2 cellular contexts compared by ENCODE assay signal in the genomic region with DNA sequence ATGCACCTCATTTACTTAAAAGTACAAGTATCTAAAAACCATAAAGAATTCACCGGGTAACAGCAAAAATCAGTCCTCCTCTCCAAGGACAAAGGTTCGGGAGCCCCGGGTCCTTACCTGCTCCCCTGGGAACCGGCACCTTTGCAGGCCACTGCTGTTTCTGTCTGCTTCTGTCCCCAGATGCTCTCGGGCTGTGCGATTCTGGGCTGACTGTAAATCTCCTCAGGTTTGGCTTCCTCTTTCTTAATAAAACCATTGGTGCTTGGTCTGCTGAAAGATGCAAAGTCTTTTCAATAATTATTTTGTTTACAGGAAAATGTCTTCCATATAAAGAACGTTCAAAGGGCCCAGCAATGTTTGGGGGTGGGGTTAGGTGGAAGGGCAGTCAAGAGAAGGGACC.
TF ChIP-seq lines count a peak whose summit lies in the region.

No MANE protein-coding gene starts in this region.

TF ChIP-seq in GM12891, 5 proteins besides CTCF, POLR2A, EP300 and RAD21:
- TF ChIP-seq SPI1 (IDR thresholded peaks at IDR 0.05; ENCODE audit: low read depth, low read length) (peak; percentile 40), POU2F2 (IDR thresholded peaks at IDR 0.05; ENCODE audit: low read depth, low read length) (no peak), TAF1 (IDR thresholded peaks at IDR 0.05; ENCODE audit: low read depth, low read length) (no peak), POLR2AphosphoS5 (IDR thresholded peaks at IDR 0.05; ENCODE audit: low read depth, low read length) (no peak), PAX5 (IDR thresholded peaks at IDR 0.05; ENCODE audit: insufficient read depth, low read length, severe bottlenecking) (no peak)
TF ChIP-seq in GM12891: peak in this region for 1.

TF ChIP-seq in IMR-90, 13 proteins besides CTCF, POLR2A, EP300 and RAD21:
- TF ChIP-seq, protein P1, sequence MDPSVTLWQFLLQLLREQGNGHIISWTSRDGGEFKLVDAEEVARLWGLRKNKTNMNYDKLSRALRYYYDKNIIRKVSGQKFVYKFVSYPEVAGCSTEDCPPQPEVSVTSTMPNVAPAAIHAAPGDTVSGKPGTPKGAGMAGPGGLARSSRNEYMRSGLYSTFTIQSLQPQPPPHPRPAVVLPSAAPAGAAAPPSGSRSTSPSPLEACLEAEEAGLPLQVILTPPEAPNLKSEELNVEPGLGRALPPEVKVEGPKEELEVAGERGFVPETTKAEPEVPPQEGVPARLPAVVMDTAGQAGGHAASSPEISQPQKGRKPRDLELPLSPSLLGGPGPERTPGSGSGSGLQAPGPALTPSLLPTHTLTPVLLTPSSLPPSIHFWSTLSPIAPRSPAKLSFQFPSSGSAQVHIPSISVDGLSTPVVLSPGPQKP (IDR thresholded peaks at IDR 0.05; ENCODE audit: borderline replicate concordance, low read depth, low read length): no peak
- TF ChIP-seq CEBPB (IDR thresholded peaks at IDR 0.05; ENCODE audit: low read depth, low read length) (no peak), BHLHE40 (IDR thresholded peaks at IDR 0.05; ENCODE audit: low read depth, low read length) (no peak), MXI1 (IDR thresholded peaks at IDR 0.05; ENCODE audit: borderline replicate concordance, low read depth, low read length) (no peak), RCOR1 (IDR thresholded peaks at IDR 0.05; ENCODE audit: insufficient replicate concordance, low read length) (no peak), SMC3 (IDR thresholded peaks at IDR 0.05; ENCODE audit: low read depth, low read length) (no peak), MAZ (IDR thresholded peaks at IDR 0.05; ENCODE audit: borderline replicate concordance, low read depth, low read length) (no peak), FOS (IDR thresholded peaks at IDR 0.05; ENCODE audit: low read depth, low read length) (no peak), NFE2L2 (IDR thresholded peaks at IDR 0.05; ENCODE audit: low read depth, low read length) (no peak), MAFK (IDR thresholded peaks at IDR 0.05; ENCODE audit: low read depth, low read length) (no peak), CHD1 (IDR thresholded peaks at IDR 0.05; ENCODE audit: low read depth, low read length) (no peak), RFX5 (IDR thresholded peaks at IDR 0.05; ENCODE audit: low read depth, low read length) (no peak)
- TF ChIP-seq, protein P2, sequence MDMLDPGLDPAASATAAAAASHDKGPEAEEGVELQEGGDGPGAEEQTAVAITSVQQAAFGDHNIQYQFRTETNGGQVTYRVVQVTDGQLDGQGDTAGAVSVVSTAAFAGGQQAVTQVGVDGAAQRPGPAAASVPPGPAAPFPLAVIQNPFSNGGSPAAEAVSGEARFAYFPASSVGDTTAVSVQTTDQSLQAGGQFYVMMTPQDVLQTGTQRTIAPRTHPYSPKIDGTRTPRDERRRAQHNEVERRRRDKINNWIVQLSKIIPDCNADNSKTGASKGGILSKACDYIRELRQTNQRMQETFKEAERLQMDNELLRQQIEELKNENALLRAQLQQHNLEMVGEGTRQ (IDR thresholded peaks at IDR 0.05; ENCODE audit: low read depth, low read length): no peak
